ENCODE assay signal across 10 cellular contexts in genomic region chr22:44574057-44574456, GRCh38.
A peak's percentile ranks its signal among the peaks of the same experiment; 100 is the strongest.
DNase-seq lines count a peak whose midpoint lies in the region; ATAC-seq, FAIRE-seq and TF ChIP-seq lines count a peak whose summit lies in the region.
"Had no signal": no experiment of that assay in that cellular context is flagged by ENCODE, and none has a peak within 500 bp of the region (broad histone marks: within the 10 kb centered on the region; RNA-seq: fewer than 3 reads in every experiment).

No MANE protein-coding gene starts in this region.

- TF ChIP-seq CTCF in fibroblast of mammary gland (conservative IDR thresholded peaks at IDR 0.05; ENCODE audit: control insufficient read depth, insufficient read depth, low read depth, low read length) (no peak), retinal pigment epithelial cell (conservative IDR thresholded peaks at IDR 0.05; ENCODE audit: low read depth, low read length) (no peak)

- no peak for FAIRE-seq in H54 (lab: Jason Lieb, UNC)
- peak; percentile 90 for FAIRE-seq in RCC 7860 (lab: Jason Lieb, UNC)
- FAIRE-seq: TTC549 had no signal

- H3K4me3 ChIP-seq in fibroblast of mammary gland (ENCODE audit: control insufficient read depth, low read depth, low read length) (no peak overlapping the region), retinal pigment epithelial cell (ENCODE audit: low read length) (no peak overlapping the region)

- ATAC-seq in HG02981 (IDR thresholded peaks at IDR 0.05; ENCODE audit: unreplicated experiment) (no peak), HG03039 (IDR thresholded peaks at IDR 0.05; ENCODE audit: unreplicated experiment) (no peak), GM18511 (IDR thresholded peaks at IDR 0.05; ENCODE audit: unreplicated experiment) (no peak)

- TF ChIP-seq POLR2A in H54 (IDR thresholded peaks at IDR 0.05; ENCODE audit: low read depth, low read length) = no peak

- peak; percentile 45 for DNase-seq in H54 (ENCODE audit: insufficient read length, low spot score)
- DNase-seq in RCC 7860 (ENCODE audit: low spot score) = peak; percentile 81
- DNase-seq in fibroblast of mammary gland (ENCODE audit: low read depth) = peak; percentile 65
- DNase-seq in retinal pigment epithelial cell (ENCODE audit: low read depth) = peak; percentile 82
- no peak for DNase-seq in stimulated activated CD4-positive, alpha-beta T cell treated with anti-CD3 and anti-CD28 coated beads, Interleukin-15, amount 100 ng/mL, for 24 hours
- DNase-seq: NCI-H446 treated with DMSO at 0.1 percent for 48 hours had no signal
